Comparison of ENCODE assay signal across 8 cellular contexts in the genomic region with DNA sequence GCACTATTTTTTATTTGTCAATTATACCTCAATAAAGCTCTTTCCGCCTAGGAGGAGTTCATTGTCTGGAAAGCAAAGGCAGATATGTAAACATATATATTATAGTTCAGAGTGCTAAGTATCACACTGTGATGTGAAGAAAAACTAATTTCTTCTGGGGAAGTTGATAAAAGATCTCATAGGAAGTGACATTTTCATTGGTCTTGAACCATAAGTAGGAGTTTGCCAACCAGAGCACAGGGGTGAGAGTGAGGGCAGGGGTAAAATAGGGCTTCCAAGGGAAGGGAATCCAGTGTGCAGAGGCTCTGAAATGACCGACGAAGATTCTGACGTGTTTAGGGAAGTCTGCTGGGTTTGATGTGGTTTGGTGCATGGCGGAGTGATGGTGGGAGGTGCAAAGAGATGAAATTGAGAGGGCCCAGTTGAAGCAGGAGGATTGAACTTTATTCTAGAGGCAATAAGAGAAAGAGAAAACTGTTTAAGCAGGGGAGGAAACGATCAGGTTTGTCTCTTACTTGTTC. TPM values are rescaled to one million over a fixed set of nuclear protein-coding genes. Genes with fewer than 3 reads are reported as not detected.
A peak's percentile ranks its signal among the peaks of the same experiment; 100 is the strongest.
DNase-seq lines count a peak whose midpoint lies in the region; ATAC-seq lines count a peak whose summit lies in the region.

No MANE protein-coding gene starts in this region.

- H3K4me3 ChIP-seq in SJSA1 (peak overlapping the region; percentile 81), iPS-15b (ENCODE audit: low read depth, low read length) (peak overlapping the region; percentile 99)

- H3K9me3 Mint-ChIP-seq in activated naive CD4-positive, alpha-beta T cell treated with anti-CD3 and anti-CD28 coated beads, Interleukin-2, amount 10 ng/mL, durations not matched to agents 7 days and 5 days, result no peaks in the 10 kb centered on the region

- H3K36me3 ChIP-seq in SJSA1 (peaks cover 12% of the 10 kb centered on the region), iPS-15b (ENCODE audit: control insufficient read depth, insufficient read depth, low read length) (no peaks in the 10 kb centered on the region)

- no peaks in the 10 kb centered on the region for H3K27me3 Mint-ChIP-seq in activated naive CD4-positive, alpha-beta T cell treated with anti-CD3 and anti-CD28 coated beads, Interleukin-2, amount 10 ng/mL, durations not matched to agents 7 days and 5 days

- peak; percentile 40 for ATAC-seq in GM18498 (IDR thresholded peaks at IDR 0.05; ENCODE audit: unreplicated experiment)
- ATAC-seq in HG02870 (IDR thresholded peaks at IDR 0.05; ENCODE audit: unreplicated experiment), result peak; percentile 36

- peak overlapping the region; percentile 62; the same call in 1 of the 2 replicates for H3K27ac ChIP-seq in SJSA1

- no peak overlapping the region for H3K4me3 Mint-ChIP-seq in activated naive CD4-positive, alpha-beta T cell treated with anti-CD3 and anti-CD28 coated beads, Interleukin-2, amount 10 ng/mL, durations not matched to agents 7 days and 5 days

- peaks cover 2% of the 10 kb centered on the region for H3K36me3 Mint-ChIP-seq in activated naive CD4-positive, alpha-beta T cell treated with anti-CD3 and anti-CD28 coated beads, Interleukin-2, amount 10 ng/mL, durations not matched to agents 7 days and 5 days

- no peaks in the 10 kb centered on the region for H3K27me3 ChIP-seq in SJSA1 (replicated peaks)
- no peaks in the 10 kb centered on the region for H3K27me3 ChIP-seq in iPS-15b (ENCODE audit: control insufficient read depth, insufficient read depth, low read length)

- peaks cover 6% of the 10 kb centered on the region for H3K4me1 Mint-ChIP-seq in activated naive CD4-positive, alpha-beta T cell treated with anti-CD3 and anti-CD28 coated beads, Interleukin-2, amount 10 ng/mL, durations not matched to agents 7 days and 5 days

- H3K4me1 ChIP-seq in SJSA1 (replicated peaks), result peaks cover 14% of the 10 kb centered on the region
- H3K4me1 ChIP-seq in iPS-15b (ENCODE audit: control insufficient read depth, insufficient read depth, low read length), result no peaks in the 10 kb centered on the region

- H3K9ac ChIP-seq in iPS-15b (ENCODE audit: low read depth, low read length), result peak overlapping the region; percentile 38

- DNase-seq in SJSA1 (ENCODE audit: low read depth in 1 of 2, low spot score in 2 of 2) (no peak), NCI-H1930 (lab: John Stamatoyannopoulos, UW) (no peak), NCI-H2171 (lab: John Stamatoyannopoulos, UW) (no peak)
- peak; percentile 71 for DNase-seq in activated naive CD4-positive, alpha-beta T cell treated with anti-CD3 and anti-CD28 coated beads, Interleukin-2, amount 10 ng/mL, durations not matched to agents 7 days and 5 days
- peak; percentile 18 to 41 (median 24) for DNase-seq in stimulated activated CD4-positive, alpha-beta T cell treated with anti-CD3 and anti-CD28 coated beads, Interleukin-1b, Interleukin-23, amount 100 ng/mL, for 24 hours (ENCODE audit: low read depth in 4 of 4, low spot score in 1 of 4)

- CTCF ChIA-PET in activated naive CD4-positive, alpha-beta T cell treated with anti-CD3 and anti-CD28 coated beads, Interleukin-2, amount 10 ng/mL, durations not matched to agents 7 days and 5 days (lab: Charles Lee), result no interaction called here

- H3K9me3 ChIP-seq in SJSA1 (replicated peaks) (no peaks in the 10 kb centered on the region), iPS-15b (ENCODE audit: control insufficient read depth, insufficient read depth, low read length) (no peaks in the 10 kb centered on the region)

- H3K27ac Mint-ChIP-seq in activated naive CD4-positive, alpha-beta T cell treated with anti-CD3 and anti-CD28 coated beads, Interleukin-2, amount 10 ng/mL, durations not matched to agents 7 days and 5 days, result no peak overlapping the region

RNA-seq across cellular contexts. Expression of gene GTF2F2, which starts 0.8 kb away (rescaled TPM):
- 35.0 and 37.7 TPM in 2 replicates for total RNA-seq in SJSA1 (2014; rRNA removed; shearing (Covaris generic))

Comparison
In these comparisons a context has a peak if more than half of its experiments do, and no peak if none do; other contexts are left out.
1. DNase-seq: peak in activated naive CD4-positive, alpha-beta T cell treated with anti-CD3 and anti-CD28 coated beads, Interleukin-2, amount 10 ng/mL, durations not matched to agents 7 days and 5 days (single experiment) and stimulated activated CD4-positive, alpha-beta T cell treated with anti-CD3 and anti-CD28 coated beads, Interleukin-1b, Interleukin-23, amount 100 ng/mL, for 24 hours (4 of 4); none in SJSA1 (0 of 2), NCI-H1930 (0 of 2) and NCI-H2171 (single experiment).